Comparison of ENCODE assay signal across 6 cellular contexts in the genomic region with DNA sequence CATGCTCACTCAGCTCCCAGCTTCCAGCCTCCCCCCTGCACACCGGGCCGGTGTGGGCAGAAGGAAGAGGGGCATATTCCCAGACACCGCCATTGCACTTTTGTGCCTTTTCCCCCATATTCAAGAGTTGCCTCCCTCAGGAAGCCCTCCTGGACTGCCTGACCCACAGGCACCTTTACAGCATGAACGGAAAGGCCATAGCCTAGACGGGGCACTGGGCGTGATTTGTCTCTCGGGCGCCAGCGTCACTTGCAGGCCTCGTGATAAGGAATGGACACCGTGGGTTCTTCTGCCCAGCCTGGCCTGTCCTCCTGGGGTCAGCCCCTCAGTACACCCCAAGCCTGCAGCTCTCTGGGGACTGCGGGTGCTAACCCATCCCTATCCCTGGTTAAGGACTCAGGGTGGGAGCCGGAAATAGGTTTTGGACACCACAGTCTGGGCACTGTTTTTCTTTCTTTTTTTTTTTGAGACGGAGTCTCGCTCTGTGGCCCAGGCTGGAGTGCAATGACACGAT. TPM values are rescaled to one million over a fixed set of nuclear protein-coding genes. Genes with fewer than 3 reads are reported as not detected.
DNase-seq lines count a peak whose midpoint lies in the region; TF ChIP-seq lines count a peak whose summit lies in the region.

No MANE protein-coding gene starts in this region.

- H2AFZ ChIP-seq in Loucy (ENCODE audit: low read length) = peak overlapping the region; percentile 65
- no peak overlapping the region for H2AFZ ChIP-seq in smooth muscle cell (ENCODE audit: low read depth)

- H3K27ac ChIP-seq in epithelial cell of prostate (peak overlapping the region; percentile 74), smooth muscle cell (ENCODE audit: low read depth) (peak overlapping the region; percentile 79)

- H3K9ac ChIP-seq in Loucy (ENCODE audit: low read depth, low read length, poor library complexity, severe bottlenecking) (peak overlapping the region; percentile 97), smooth muscle cell (ENCODE audit: low read depth) (peak overlapping the region; percentile 42)

- H3K4me2 ChIP-seq in Loucy (ENCODE audit: low read depth, low read length, poor library complexity, severe bottlenecking) = peak overlapping the region; percentile 93
- H3K4me2 ChIP-seq in smooth muscle cell = peak overlapping the region; percentile 89

- no peaks in the 10 kb centered on the region for H3K9me2 ChIP-seq in Loucy (replicated peaks; ENCODE audit: low read depth, low read length)

- H3K27me3 ChIP-seq in Loucy (ENCODE audit: insufficient read depth, low read length, poor library complexity, severe bottlenecking) (no peaks in the 10 kb centered on the region), smooth muscle cell (ENCODE audit: low read depth) (no peaks in the 10 kb centered on the region)

- H3K79me2 ChIP-seq in Loucy (ENCODE audit: insufficient read depth, low read length) (peaks cover 38% of the 10 kb centered on the region), smooth muscle cell (ENCODE audit: low read depth) (peaks cover 40% of the 10 kb centered on the region)

- H3K4me3 ChIP-seq in Loucy (ENCODE audit: low read length, poor library complexity, severe bottlenecking) (peak overlapping the region; percentile 100), smooth muscle cell (peak overlapping the region; percentile 92)

- peaks cover 16% of the 10 kb centered on the region; the same call in 1 of the 2 replicates for H3K36me3 ChIP-seq in Loucy (ENCODE audit: insufficient read depth, low read length)
- H3K36me3 ChIP-seq in smooth muscle cell (ENCODE audit: low read depth) = peaks cover under 1% of the 10 kb centered on the region

- DNase-seq in epithelial cell of prostate (ENCODE audit: low read depth, low spot score) (no peak), smooth muscle cell (lab: John Stamatoyannopoulos, UW; ENCODE audit: unreplicated experiment) (no peak), ureter (ENCODE audit: low spot score) (no peak)
- DNase-seq in activated CD8-positive, alpha-beta memory T cell treated with anti-CD3 and anti-CD28 coated beads, Interleukin-2, amount 50 U/mL, for 4 hours = no peak
- DNase-seq in stimulated activated CD4-positive, alpha-beta T cell treated with anti-CD3 and anti-CD28 coated beads, Interleukin-2, amount 100 ng/mL, for 24 hours = no peak

- 36% methylated on average over 16 of the region's 16 CpGs for WGBS in smooth muscle cell (ENCODE audit: low lambda C conversion rate)

- H3K9me3 ChIP-seq in Loucy (ENCODE audit: insufficient read depth, low read depth, low read length) = no peaks in the 10 kb centered on the region
- H3K9me3 ChIP-seq in smooth muscle cell (replicated peaks; ENCODE audit: low read depth) = no peaks in the 10 kb centered on the region

- TF ChIP-seq CTCF in Loucy (conservative IDR thresholded peaks at IDR 0.05; ENCODE audit: low read length) (no peak), smooth muscle cell (IDR thresholded peaks at IDR 0.05; ENCODE audit: borderline replicate concordance, insufficient read depth, poor library complexity, severe bottlenecking) (no peak)

- H4K20me1 ChIP-seq in Loucy (ENCODE audit: insufficient read depth, low read length, poor library complexity, severe bottlenecking) (peaks cover 14% of the 10 kb centered on the region), smooth muscle cell (ENCODE audit: low read depth) (peaks cover 30% of the 10 kb centered on the region)

- H3F3A ChIP-seq in Loucy (ENCODE audit: low read depth) = peaks cover 6% of the 10 kb centered on the region; the same call in 1 of the 2 replicates
- H3F3A ChIP-seq in smooth muscle cell (ENCODE audit: low read depth) = peaks cover 4% of the 10 kb centered on the region

- H3K4me1 ChIP-seq in Loucy (ENCODE audit: insufficient read depth, low read length, poor library complexity, severe bottlenecking) (peaks cover 8% of the 10 kb centered on the region), smooth muscle cell (ENCODE audit: low read depth) (no peaks in the 10 kb centered on the region)

RNA-seq across cellular contexts. Expression of gene UQCR11, which starts 0.9 kb away (rescaled TPM):
- total RNA-seq in smooth muscle cell (32.3 and 40.4 TPM in 2 replicates), ureter (197 TPM)
- 550 and 592 TPM in 2 replicates for polyA plus RNA-seq in smooth muscle cell

RNA-seq across cellular contexts. Expression of gene MBD3, which starts 13.5 kb away (rescaled TPM):
- total RNA-seq in smooth muscle cell (40.3 and 50.7 TPM in 2 replicates), ureter (60.7 TPM)
- polyA plus RNA-seq in smooth muscle cell = 47.3 and 52.7 TPM in 2 replicates

RNA-seq across cellular contexts. Expression of gene MEX3D, which starts 38.1 kb away (rescaled TPM):
- total RNA-seq in smooth muscle cell (28.6 and 41.5 TPM in 2 replicates), ureter (21.7 TPM)
- 8.4 and 9.3 TPM in 2 replicates for polyA plus RNA-seq in smooth muscle cell

RNA-seq across cellular contexts. Expression of gene TCF3, which starts 46.2 kb away (rescaled TPM):
- 76.3 and 89.0 TPM in 2 replicates for total RNA-seq in smooth muscle cell
- 145 and 150 TPM in 2 replicates for polyA plus RNA-seq in smooth muscle cell
- total RNA-seq in ureter = 56.2 TPM
